ENCODE assay signal across 9 cellular contexts in the genomic region with DNA sequence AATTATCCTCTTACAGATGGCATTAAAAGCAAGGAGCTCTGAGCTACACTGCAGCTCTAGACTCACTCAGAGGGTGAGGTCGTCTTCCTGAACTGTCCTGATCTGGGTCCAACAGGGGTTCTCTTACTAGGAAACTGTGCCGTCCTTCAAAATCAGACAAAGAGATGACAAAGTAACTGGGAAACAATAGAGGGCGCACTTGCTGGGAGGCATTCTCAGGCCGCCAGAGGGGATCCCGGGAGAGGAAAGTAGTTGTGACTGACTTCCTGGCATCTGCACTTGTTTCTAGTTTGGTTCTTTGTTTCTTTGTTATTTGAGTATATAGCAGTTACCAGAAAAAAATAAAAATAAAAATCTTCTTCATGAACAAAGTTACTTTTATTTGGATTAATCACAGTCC.
A peak's percentile ranks its signal among the peaks of the same experiment; 100 is the strongest.
DNase-seq lines count a peak whose midpoint lies in the region; ATAC-seq, FAIRE-seq and TF ChIP-seq lines count a peak whose summit lies in the region.
"Had no signal": no experiment of that assay in that cellular context is flagged by ENCODE, and none has a peak within 500 bp of the region (broad histone marks: within the 10 kb centered on the region; RNA-seq: fewer than 3 reads in every experiment).

No MANE protein-coding gene starts in this region.

- H4K20me1 ChIP-seq in HepG2 (ENCODE audit: insufficient read depth, low read length), result no peaks in the 10 kb centered on the region

- BruUV-seq in Caco-2 (replicated peaks; lab: Mats Ljungman, UMichigan), result no TSS peak
- no TSS peak for BruUV-seq in HepG2 (replicated peaks; lab: Mats Ljungman, UMichigan)

- no peak overlapping the region for H3K4me3 Mint-ChIP-seq in Caco-2 (ENCODE audit: unreplicated experiment)
- H3K4me3 Mint-ChIP-seq in WTC11, result no peak overlapping the region

- no peaks in the 10 kb centered on the region for H3K27me3 Mint-ChIP-seq in Caco-2 (ENCODE audit: insufficient read depth, unreplicated experiment)
- no peaks in the 10 kb centered on the region for H3K27me3 Mint-ChIP-seq in WTC11 (ENCODE audit: low read depth)

- H3K9ac ChIP-seq in HepG2 (ENCODE audit: insufficient read depth, low read depth, low read length), result no peak overlapping the region

- H3K27me3 ChIP-seq in Caco-2 (replicated peaks; ENCODE audit: control insufficient read depth, insufficient read depth, low read length), result no peaks in the 10 kb centered on the region
- H3K27me3 ChIP-seq in HepG2 (ENCODE audit: control insufficient read depth in 1 of 2, insufficient read depth in 2 of 2, low read length in 2 of 2), result no peaks in the 10 kb centered on the region; a peak in 1 of 5 replicates
- no peaks in the 10 kb centered on the region for H3K27me3 ChIP-seq in tibial artery

- in situ Hi-C loops in HepG2 (cut with HindIII; ENCODE audit: extremely low pct_ligation_motif_present, low pct_unique_long_range_greater_than_20kb), result no loop called here

- H3K36me3 ChIP-seq in Caco-2 (ENCODE audit: control insufficient read depth, insufficient read depth, low read length) (no peaks in the 10 kb centered on the region), HepG2 (replicated peaks in 1 of 2; ENCODE audit: control insufficient read depth in 1 of 2, insufficient read depth in 2 of 2, low read length in 2 of 2) (no peaks in the 10 kb centered on the region), tibial artery (no peaks in the 10 kb centered on the region)

- H3K9me3 ChIP-seq in Caco-2 (peaks cover 8% of the 10 kb centered on the region), HepG2 (ENCODE audit: low read length) (no peaks in the 10 kb centered on the region), tibial artery (no peaks in the 10 kb centered on the region)

- POLR2A ChIA-PET in Caco-2 (lab: Charles Lee), result no interaction called here
- POLR2A ChIA-PET in WTC11 (lab: Charles Lee), result interaction anchor here (0.5 to 0.6 kb wide), 2 partner anchors 59 to 64 kb away, joined by 5 to 6 read pairs; no protein-coding TSS in a partner anchor
- POLR2A ChIA-PET in HepG2 (lab: Yijun Ruan, JAX), result no interaction called here

- TF ChIP-seq EP300 in HepG2 (IDR thresholded peaks at IDR 0.05; ENCODE audit: low read depth in 2 of 2, low read length in 2 of 2) (no peak), HepG2 (CRISPR knock-in tag; IDR thresholded peaks at IDR 0.05; ENCODE audit: borderline replicate concordance) (no peak)

- H3K27ac Mint-ChIP-seq in Caco-2 (ENCODE audit: unreplicated experiment) (no peak overlapping the region), WTC11 (no peak overlapping the region)

- peak; percentile 94 for ATAC-seq in WTC11
- peak; percentile 43; the same call in 1 of the 3 replicates for ATAC-seq in HepG2
- ATAC-seq in GM19395 (IDR thresholded peaks at IDR 0.05; ENCODE audit: unreplicated experiment), result no peak

- FAIRE-seq in HepG2 (lab: Jason Lieb, UNC), result no peak
- FAIRE-seq: GM18507 had no signal

- intact Hi-C loops in Caco-2 (cut with micrococcal nuclease; ENCODE audit: unreplicated experiment) (loop anchor here (1.0 to 5.0 kb wide), 4 partner anchors 37 to 211 kb away; no protein-coding TSS in a partner anchor), HepG2 (cut with micrococcal nuclease; ENCODE audit: unreplicated experiment) (no loop called here), tibial artery (cut with DNase I; ENCODE audit: low total_unique reads) (no loop called here)

- H3K36me3 Mint-ChIP-seq in Caco-2 (ENCODE audit: insufficient read depth, unreplicated experiment) (no peaks in the 10 kb centered on the region), WTC11 (peaks cover 11% of the 10 kb centered on the region)

- CTCF ChIA-PET in Caco-2 (lab: Charles Lee), result interaction anchor here (1.0 kb wide), 1 partner anchor 30 kb away, joined by 3 read pairs; no protein-coding TSS in a partner anchor
- CTCF ChIA-PET in WTC11 (lab: Charles Lee), result interaction anchor here (0.7 to 2.1 kb wide), 10 partner anchors 13 to 212 kb away, joined by 3 to 11 read pairs (median 4); no protein-coding TSS in a partner anchor
- CTCF ChIA-PET in HepG2 (lab: Yijun Ruan, JAX; ENCODE audit: low intra/inter-chr PET ratio, low total read pairs), result no interaction called here

- no peak overlapping the region for H3K4me2 ChIP-seq in HepG2 (ENCODE audit: low read depth, low read length)

- H3K27ac ChIP-seq in HepG2 (ENCODE audit: extremely low read length, insufficient read depth, low read length) (no peak overlapping the region), tibial artery (no peak overlapping the region)

- H3K9me3 Mint-ChIP-seq in Caco-2 (ENCODE audit: unreplicated experiment) (no peaks in the 10 kb centered on the region), WTC11 (peaks cover 13% of the 10 kb centered on the region)

- H3K79me2 ChIP-seq in HepG2 (ENCODE audit: insufficient read depth, low read length), result no peaks in the 10 kb centered on the region

- H2AFZ ChIP-seq in HepG2 (ENCODE audit: low read length), result no peak overlapping the region

- DNase-seq in Caco-2 (peak; percentile 61 to 72), HuH-7.5 (ENCODE audit: low spot score) (peak; percentile 22), WTC11 (ENCODE audit: low spot score) (peak; percentile 62), HepG2 (ENCODE audit: low spot score) (peak; percentile 9), tibial artery (no peak), GM10266 (ENCODE audit: extremely low spot score) (no peak), NCI-H1930 (lab: John Stamatoyannopoulos, UW) (no peak)

- peak; percentile 68 to 70 for TF ChIP-seq CTCF in Caco-2 (IDR thresholded peaks at IDR 0.05; ENCODE audit: insufficient read depth in 1 of 2, low read depth in 1 of 2, low read length in 1 of 2, severe bottlenecking in 1 of 2, unreplicated experiment in 1 of 2)
- peak; percentile 41; the same call in 1 of the 2 replicates for TF ChIP-seq CTCF in WTC11 (IDR thresholded peaks at IDR 0.05)
- peak; percentile 47; the same call in 1 of the 2 replicates for TF ChIP-seq CTCF in HepG2 (CRISPR knock-in tag; IDR thresholded peaks at IDR 0.05)
- TF ChIP-seq CTCF in tibial artery (IDR thresholded peaks at IDR 0.05), result no peak
- no peak for TF ChIP-seq CTCF in GM10266 (IDR thresholded peaks at IDR 0.05; ENCODE audit: control insufficient read depth, insufficient read depth, low read depth, missing control alignments)

- no peak for TF ChIP-seq RAD21 in HepG2 (CRISPR knock-in tag; IDR thresholded peaks at IDR 0.05)

- peaks cover 16% of the 10 kb centered on the region for H3K4me1 Mint-ChIP-seq in Caco-2 (ENCODE audit: low read depth, unreplicated experiment)
- no peaks in the 10 kb centered on the region for H3K4me1 Mint-ChIP-seq in WTC11

- 0% methylated on average over 5 of the region's 5 CpGs for WGBS in HepG2 (ENCODE audit: low lambda C conversion rate)

- TF ChIP-seq POLR2A in HepG2 (IDR thresholded peaks at IDR 0.05; ENCODE audit: insufficient read depth in 1 of 2, low read depth in 2 of 2, low read length in 2 of 2), result no peak

- H3K4me1 ChIP-seq in Caco-2, result peaks cover 9% of the 10 kb centered on the region; the same call in 1 of the 2 replicates
- no peaks in the 10 kb centered on the region for H3K4me1 ChIP-seq in HepG2 (ENCODE audit: insufficient read depth, low read length)
- no peaks in the 10 kb centered on the region for H3K4me1 ChIP-seq in tibial artery

- H3K4me3 ChIP-seq in Caco-2 (ENCODE audit: low read depth, low read length) (no peak overlapping the region), HepG2 (replicated peaks in 1 of 3; ENCODE audit: insufficient read depth in 1 of 3, low read depth in 2 of 3, low read length in 3 of 3) (no peak overlapping the region), tibial artery (no peak overlapping the region)

TF ChIP-seq in WTC11, 78 proteins besides CTCF, POLR2A, EP300 and RAD21 (continues in another document):
- no peak for TF ChIP-seq ZNF396 (CRISPR knock-in tag; IDR thresholded peaks at IDR 0.05; ENCODE audit: borderline replicate concordance)
- no peak for TF ChIP-seq ZNF423 (CRISPR knock-in tag; IDR thresholded peaks at IDR 0.05)
- TF ChIP-seq NFATC4 (CRISPR knock-in tag; IDR thresholded peaks at IDR 0.05), result no peak

TF ChIP-seq in HepG2, 621 proteins besides CTCF, POLR2A, EP300 and RAD21 (continues in another document):
- no peak for TF ChIP-seq ZFP36L2 (CRISPR knock-in tag; IDR thresholded peaks at IDR 0.05)
- TF ChIP-seq ZNF460 (CRISPR knock-in tag; IDR thresholded peaks at IDR 0.05; ENCODE audit: borderline replicate concordance), result no peak
- TF ChIP-seq HCFC1 (IDR thresholded peaks at IDR 0.05; ENCODE audit: low read depth, low read length), result no peak
- no peak for TF ChIP-seq PAF1 (CRISPR knock-in tag; IDR thresholded peaks at IDR 0.05)
- TF ChIP-seq, protein P1, sequence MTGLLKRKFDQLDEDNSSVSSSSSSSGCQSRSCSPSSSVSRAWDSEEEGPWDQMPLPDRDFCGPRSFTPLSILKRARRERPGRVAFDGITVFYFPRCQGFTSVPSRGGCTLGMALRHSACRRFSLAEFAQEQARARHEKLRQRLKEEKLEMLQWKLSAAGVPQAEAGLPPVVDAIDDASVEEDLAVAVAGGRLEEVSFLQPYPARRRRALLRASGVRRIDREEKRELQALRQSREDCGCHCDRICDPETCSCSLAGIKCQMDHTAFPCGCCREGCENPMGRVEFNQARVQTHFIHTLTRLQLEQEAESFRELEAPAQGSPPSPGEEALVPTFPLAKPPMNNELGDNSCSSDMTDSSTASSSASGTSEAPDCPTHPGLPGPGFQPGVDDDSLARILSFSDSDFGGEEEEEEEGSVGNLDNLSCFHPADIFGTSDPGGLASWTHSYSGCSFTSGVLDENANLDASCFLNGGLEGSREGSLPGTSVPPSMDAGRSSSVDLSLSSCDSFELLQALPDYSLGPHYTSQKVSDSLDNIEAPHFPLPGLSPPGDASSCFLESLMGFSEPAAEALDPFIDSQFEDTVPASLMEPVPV (CRISPR knock-in tag; IDR thresholded peaks at IDR 0.05), result no peak
- TF ChIP-seq, protein P2, sequence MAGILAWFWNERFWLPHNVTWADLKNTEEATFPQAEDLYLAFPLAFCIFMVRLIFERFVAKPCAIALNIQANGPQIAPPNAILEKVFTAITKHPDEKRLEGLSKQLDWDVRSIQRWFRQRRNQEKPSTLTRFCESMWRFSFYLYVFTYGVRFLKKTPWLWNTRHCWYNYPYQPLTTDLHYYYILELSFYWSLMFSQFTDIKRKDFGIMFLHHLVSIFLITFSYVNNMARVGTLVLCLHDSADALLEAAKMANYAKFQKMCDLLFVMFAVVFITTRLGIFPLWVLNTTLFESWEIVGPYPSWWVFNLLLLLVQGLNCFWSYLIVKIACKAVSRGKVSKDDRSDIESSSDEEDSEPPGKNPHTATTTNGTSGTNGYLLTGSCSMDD (CRISPR knock-in tag; IDR thresholded peaks at IDR 0.05), result no peak
- TF ChIP-seq RORA (CRISPR knock-in tag; IDR thresholded peaks at IDR 0.05), result no peak
- TF ChIP-seq ZNF768 (CRISPR knock-in tag; IDR thresholded peaks at IDR 0.05), result no peak
- TF ChIP-seq ZNF614 (CRISPR knock-in tag; IDR thresholded peaks at IDR 0.05; ENCODE audit: borderline replicate concordance), result no peak
- TF ChIP-seq RXRB (CRISPR knock-in tag; IDR thresholded peaks at IDR 0.05; ENCODE audit: borderline replicate concordance), result no peak

Comparison
In these comparisons a context has a peak if more than half of its experiments do, and no peak if none do; other contexts are left out.
1. DNase-seq: peak in Caco-2 (2 of 2), HuH-7.5 (single experiment), WTC11 (single experiment) and HepG2 (single experiment); none in tibial artery (0 of 2), GM10266 (single experiment) and NCI-H1930 (0 of 2).
2. CTCF ChIP-seq: peak in Caco-2 (2 of 2), WTC11 (single experiment) and HepG2 (single experiment); none in tibial artery (0 of 2) and GM10266 (single experiment).